27 cellular contexts compared by ENCODE assay signal in genomic region chr3:161239700-161240099, GRCh38.
"Had no signal": no experiment of that assay in that cellular context is flagged by ENCODE, and none has a peak within 500 bp of the region (broad histone marks: within the 10 kb centered on the region; RNA-seq: fewer than 3 reads in every experiment).

No MANE protein-coding gene starts in this region.

- H3K27me3 ChIP-seq: brain microvascular endothelial cell had no signal

- H3K9ac ChIP-seq: SK-N-SH had no signal

- FAIRE-seq: TTC549 had no signal

- H3K27ac Mint-ChIP-seq: activated CD4-positive, alpha-beta T cell treated with anti-CD3 and anti-CD28 coated beads, Interleukin-2, amount 10 ng/mL, durations not matched to agents 24 days and 14 days; activated CD8-positive, alpha-beta T cell treated with anti-CD3 and anti-CD28 coated beads for 36 hours; activated naive CD4-positive, alpha-beta T cell treated with anti-CD3 and anti-CD28 coated beads, Interleukin-2, amount 10 ng/mL, durations not matched to agents 7 days and 5 days; activated naive CD8-positive, alpha-beta T cell; activated naive CD8-positive, alpha-beta T cell treated with anti-CD3 and anti-CD28 coated beads, Interleukin-2, amount 50 U/mL, for 24 hours; activated T-cell treated with anti-CD3 and anti-CD28 coated beads, Interleukin-2, amount 50 U/mL, for 24 hours; activated T-helper 1 cell treated with anti-CD3 and anti-CD28 coated beads, Interleukin-12 subunit alpha, Interleukin-12 subunit beta, Interleukin-2, Interleukin-4 antibody, amounts not matched to agents 30 ng/mL and 10 ng/mL and 1 ng/mL, durations not matched to agents 14 hours and 24 hours and 36 hours; T-helper 1 cell treated with Interleukin-12 subunit alpha and Interleukin-12 subunit beta and Interleukin-4 antibody, amounts not matched to agents 30 μg/mL and 1 μg/mL, for 36 hours; T-helper 2 cell treated with Interferon-gamma antibody and Interleukin-4, amounts not matched to agents 5 μg/mL and 100 μg/mL, for 36 hours had no signal

- H3K4me2 ChIP-seq: SK-N-SH had no signal

- H3K9me3 ChIP-seq: SJSA1, SK-N-SH had no signal

- H3K4me1 Mint-ChIP-seq: activated naive CD4-positive, alpha-beta T cell treated with anti-CD3 and anti-CD28 coated beads, Interleukin-2, amount 10 ng/mL, durations not matched to agents 7 days and 5 days had no signal

- ATAC-seq: activated CD8-positive, alpha-beta T cell treated with anti-CD3 and anti-CD28 coated beads for 36 hours; activated naive CD8-positive, alpha-beta T cell treated with anti-CD3 and anti-CD28 coated beads, Interleukin-2, amount 50 U/mL, for 24 hours; Panc1 had no signal

- H3K27ac ChIP-seq: brain microvascular endothelial cell, SJSA1 had no signal

- DNase-seq: activated CD4-positive, alpha-beta T cell treated with anti-CD3 and anti-CD28 coated beads, Interleukin-2, amount 10 ng/mL, durations not matched to agents 24 days and 14 days; activated CD4-positive, alpha-beta T cell treated with anti-CD3 and anti-CD28 coated beads, Interleukin-2, amount 50 U/mL, for 4 hours; activated CD8-positive, alpha-beta T cell treated with anti-CD3 and anti-CD28 coated beads for 36 hours; activated effector memory CD4-positive, alpha-beta T cell treated with Interleukin-2 at 50 U/mL for 16 hours; activated naive CD4-positive, alpha-beta T cell treated with anti-CD3 and anti-CD28 coated beads, Interleukin-2, amount 10 ng/mL, durations not matched to agents 7 days and 5 days; activated naive CD8-positive, alpha-beta T cell treated with anti-CD3 and anti-CD28 coated beads, Interleukin-2, amount 50 U/mL, for 24 hours; activated T-cell treated with anti-CD3 and anti-CD28 coated beads, Interleukin-2, amount 50 U/mL, for 24 hours; amniotic stem cell; aorta; brain microvascular endothelial cell; central memory CD4-positive, alpha-beta T cell; NCI-H1105 treated with DMSO at 0.1 percent for 48 hours; NCI-H1436; NCI-H1694; NCI-H1930; NCI-H2081 treated with DMSO at 0.1 percent for 48 hours; NCI-H226; NCI-H524 treated with DMSO at 0.1 percent for 48 hours; SHP77 treated with DMSO at 0.1 percent for 48 hours; SK-N-SH had no signal

- H3K4me3 Mint-ChIP-seq: activated CD4-positive, alpha-beta T cell treated with anti-CD3 and anti-CD28 coated beads, Interleukin-2, amount 10 ng/mL, durations not matched to agents 24 days and 14 days; activated CD8-positive, alpha-beta T cell treated with anti-CD3 and anti-CD28 coated beads for 36 hours; activated naive CD4-positive, alpha-beta T cell treated with anti-CD3 and anti-CD28 coated beads, Interleukin-2, amount 10 ng/mL, durations not matched to agents 7 days and 5 days; activated naive CD8-positive, alpha-beta T cell; activated naive CD8-positive, alpha-beta T cell treated with anti-CD3 and anti-CD28 coated beads, Interleukin-2, amount 50 U/mL, for 24 hours; activated T-cell treated with anti-CD3 and anti-CD28 coated beads, Interleukin-2, amount 50 U/mL, for 24 hours; activated T-helper 1 cell treated with anti-CD3 and anti-CD28 coated beads, Interleukin-12 subunit alpha, Interleukin-12 subunit beta, Interleukin-2, Interleukin-4 antibody, amounts not matched to agents 30 ng/mL and 10 ng/mL and 1 ng/mL, durations not matched to agents 14 hours and 24 hours and 36 hours; T-helper 1 cell treated with Interleukin-12 subunit alpha and Interleukin-12 subunit beta and Interleukin-4 antibody, amounts not matched to agents 30 μg/mL and 1 μg/mL, for 36 hours; T-helper 2 cell treated with Interferon-gamma antibody and Interleukin-4, amounts not matched to agents 5 μg/mL and 100 μg/mL, for 36 hours had no signal

- H3K4me1 ChIP-seq: SJSA1 had no signal

- H3K4me3 ChIP-seq: SJSA1 had no signal

- H3K9me3 Mint-ChIP-seq: activated CD4-positive, alpha-beta T cell treated with anti-CD3 and anti-CD28 coated beads, Interleukin-2, amount 10 ng/mL, durations not matched to agents 24 days and 14 days; activated CD8-positive, alpha-beta T cell treated with anti-CD3 and anti-CD28 coated beads for 36 hours; activated naive CD4-positive, alpha-beta T cell treated with anti-CD3 and anti-CD28 coated beads, Interleukin-2, amount 10 ng/mL, durations not matched to agents 7 days and 5 days; activated naive CD8-positive, alpha-beta T cell treated with anti-CD3 and anti-CD28 coated beads, Interleukin-2, amount 50 U/mL, for 24 hours; activated T-cell treated with anti-CD3 and anti-CD28 coated beads, Interleukin-2, amount 50 U/mL, for 24 hours; activated T-helper 1 cell treated with anti-CD3 and anti-CD28 coated beads, Interleukin-12 subunit alpha, Interleukin-12 subunit beta, Interleukin-2, Interleukin-4 antibody, amounts not matched to agents 30 ng/mL and 10 ng/mL and 1 ng/mL, durations not matched to agents 14 hours and 24 hours and 36 hours; T-helper 1 cell treated with Interleukin-12 subunit alpha and Interleukin-12 subunit beta and Interleukin-4 antibody, amounts not matched to agents 30 μg/mL and 1 μg/mL, for 36 hours; T-helper 2 cell treated with Interferon-gamma antibody and Interleukin-4, amounts not matched to agents 5 μg/mL and 100 μg/mL, for 36 hours had no signal
